In genomic region chr2:3301001-3301400, GRCh38 we compare ENCODE assay signal across 22 cellular contexts.
"Had no signal": no experiment of that assay in that cellular context is flagged by ENCODE, and none has a peak within 500 bp of the region (broad histone marks: within the 10 kb centered on the region; RNA-seq: fewer than 3 reads in every experiment).

No MANE protein-coding gene starts in this region.

- H3K27me3 Mint-ChIP-seq: activated CD4-positive, alpha-beta T cell treated with anti-CD3 and anti-CD28 coated beads, Interleukin-2, amount 10 ng/mL, durations not matched to agents 7 days and 5 days; activated naive CD4-positive, alpha-beta T cell treated with anti-CD3 and anti-CD28 coated beads, Interleukin-2, amount 10 ng/mL, durations not matched to agents 7 days and 5 days; activated naive CD8-positive, alpha-beta T cell treated with anti-CD3 and anti-CD28 coated beads, Interleukin-2, amount 50 U/mL, for 24 hours; memory B cell; naive B cell had no signal

- H3K9me3 Mint-ChIP-seq: activated CD4-positive, alpha-beta T cell treated with anti-CD3 and anti-CD28 coated beads, Interleukin-2, amount 10 ng/mL, durations not matched to agents 7 days and 5 days; activated naive CD4-positive, alpha-beta T cell treated with anti-CD3 and anti-CD28 coated beads, Interleukin-2, amount 10 ng/mL, durations not matched to agents 7 days and 5 days; activated naive CD8-positive, alpha-beta T cell treated with anti-CD3 and anti-CD28 coated beads, Interleukin-2, amount 50 U/mL, for 24 hours; activated T-cell treated with anti-CD3 and anti-CD28 coated beads, Interleukin-2, amount 50 U/mL, for 4 hours; memory B cell; naive B cell had no signal

- H2AFZ ChIP-seq: neural progenitor cell had no signal

- H3K27me3 ChIP-seq: ascending aorta, dorsolateral prefrontal cortex, gastrocnemius medialis, heart left ventricle, neural progenitor cell, pancreas, tibial nerve had no signal

- ATAC-seq: activated naive CD8-positive, alpha-beta T cell treated with anti-CD3 and anti-CD28 coated beads, Interleukin-2, amount 50 U/mL, for 24 hours; activated T-cell treated with anti-CD3 and anti-CD28 coated beads, Interleukin-2, amount 50 U/mL, for 4 hours; gastrocnemius medialis; heart left ventricle; left ventricle myocardium superior; pancreas; stimulated activated naive CD8-positive, alpha-beta T cell treated with anti-CD3 and anti-CD28 coated beads, Interleukin-15, Interleukin-2, amounts not matched to agents 100 U/mL and 50 U/mL, for 24 hours had no signal

- H3K27ac Mint-ChIP-seq: activated CD4-positive, alpha-beta T cell treated with anti-CD3 and anti-CD28 coated beads, Interleukin-2, amount 10 ng/mL, durations not matched to agents 7 days and 5 days; activated naive CD4-positive, alpha-beta T cell treated with anti-CD3 and anti-CD28 coated beads, Interleukin-2, amount 10 ng/mL, durations not matched to agents 7 days and 5 days; activated naive CD8-positive, alpha-beta T cell treated with anti-CD3 and anti-CD28 coated beads, Interleukin-2, amount 50 U/mL, for 24 hours; memory B cell; neural progenitor cell had no signal

- H3K36me3 ChIP-seq: ascending aorta, cardiac muscle cell, gastrocnemius medialis, neural progenitor cell, tibial nerve had no signal

- H3K27ac ChIP-seq: ascending aorta, cardiac muscle cell, dorsolateral prefrontal cortex, epithelial cell of prostate, gastrocnemius medialis, heart left ventricle, neural progenitor cell, pancreas, tibial nerve had no signal

- H3K4me1 ChIP-seq: ascending aorta, pancreas had no signal

- DNase-seq: activated CD4-positive, alpha-beta T cell treated with anti-CD3 and anti-CD28 coated beads, Interleukin-2, amount 10 ng/mL, durations not matched to agents 7 days and 5 days; activated CD8-positive, alpha-beta memory T cell treated with anti-CD3 and anti-CD28 coated beads, Interleukin-2, amount 50 U/mL, for 4 hours; activated effector memory CD4-positive, alpha-beta T cell treated with Interleukin-2 at 50 U/mL for 16 hours; activated naive CD4-positive, alpha-beta T cell treated with anti-CD3 and anti-CD28 coated beads, Interleukin-2, amount 10 ng/mL, durations not matched to agents 7 days and 5 days; activated naive CD8-positive, alpha-beta T cell treated with anti-CD3 and anti-CD28 coated beads, Interleukin-2, amount 50 U/mL, for 24 hours; activated T-cell treated with anti-CD3 and anti-CD28 coated beads, Interleukin-2, amount 50 U/mL, for 4 hours; gastrocnemius medialis; heart left ventricle; left ventricle myocardium superior; naive B cell; stimulated activated CD4-positive, alpha-beta T cell treated with anti-CD3 and anti-CD28 coated beads, Interleukin-2, amount 100 ng/mL, for 24 hours; stimulated activated naive CD8-positive, alpha-beta T cell treated with anti-CD3 and anti-CD28 coated beads, Interleukin-15, Interleukin-2, amounts not matched to agents 100 U/mL and 50 U/mL, for 24 hours; substantia nigra; T1000 had no signal

- H3K4me3 Mint-ChIP-seq: activated CD4-positive, alpha-beta T cell treated with anti-CD3 and anti-CD28 coated beads, Interleukin-2, amount 10 ng/mL, durations not matched to agents 7 days and 5 days; activated naive CD4-positive, alpha-beta T cell treated with anti-CD3 and anti-CD28 coated beads, Interleukin-2, amount 10 ng/mL, durations not matched to agents 7 days and 5 days; activated naive CD8-positive, alpha-beta T cell treated with anti-CD3 and anti-CD28 coated beads, Interleukin-2, amount 50 U/mL, for 24 hours; activated T-cell treated with anti-CD3 and anti-CD28 coated beads, Interleukin-2, amount 50 U/mL, for 4 hours; memory B cell; naive B cell; neural progenitor cell had no signal

- H3K4me3 ChIP-seq: ascending aorta, cardiac muscle cell, dorsolateral prefrontal cortex, gastrocnemius medialis, heart left ventricle, neural progenitor cell, pancreas, tibial nerve had no signal

- H3K9me3 ChIP-seq: ascending aorta, gastrocnemius medialis, heart left ventricle, pancreas, tibial nerve had no signal

- H3K4me2 ChIP-seq: neural progenitor cell had no signal
